ENCODE assay signal across 13 cellular contexts in genomic region chr1:76998582-76999189, GRCh38.
DNase-seq lines count a peak whose midpoint lies in the region; ATAC-seq and TF ChIP-seq lines count a peak whose summit lies in the region.
"Had no signal": no experiment of that assay in that cellular context is flagged by ENCODE, and none has a peak within 500 bp of the region (broad histone marks: within the 10 kb centered on the region; RNA-seq: fewer than 3 reads in every experiment).

No MANE protein-coding gene starts in this region.

- TF ChIP-seq CTCF in OCI-LY7 (conservative IDR thresholded peaks at IDR 0.05; ENCODE audit: low read length) (no peak), gastrocnemius medialis (IDR thresholded peaks at IDR 0.05 in 4 of 5, conservative IDR thresholded peaks at IDR 0.05 in 1 of 5) (no peak)

- intact Hi-C loops in OCI-LY7 (cut with micrococcal nuclease; ENCODE audit: unreplicated experiment) (no loop called here), gastrocnemius medialis (cut with DNase I; ENCODE audit: low total_unique reads) (no loop called here)

- H3K36me3 ChIP-seq in OCI-LY7 (ENCODE audit: insufficient read depth, low read length) (no peaks in the 10 kb centered on the region), gastrocnemius medialis (no peaks in the 10 kb centered on the region)

- POLR2A ChIA-PET in OCI-LY7 (lab: Charles Lee) = no interaction called here

- DNase-seq in ACHN = peak; percentile 85
- DNase-seq in HT1080 (ENCODE audit: low read depth) = peak; percentile 94
- DNase-seq in astrocyte of the hippocampus (ENCODE audit: low read depth, low spot score) = peak; percentile 61
- peak; percentile 37 for DNase-seq in hepatic stellate cell (ENCODE audit: low spot score)
- DNase-seq in stimulated activated naive CD8-positive, alpha-beta T cell treated with anti-CD3 and anti-CD28 coated beads, Interleukin-15, Interleukin-2, amounts not matched to agents 100 U/mL and 50 U/mL, for 24 hours = no peak
- DNase-seq in OCI-LY7 (ENCODE audit: low spot score) = no peak
- no peak for DNase-seq in gastrocnemius medialis
- DNase-seq: activated CD4-positive, alpha-beta T cell treated with anti-CD3 and anti-CD28 coated beads, Interleukin-2, amount 10 ng/mL, durations not matched to agents 24 days and 14 days; H7; naive thymus-derived CD8-positive, alpha-beta T cell; NCI-H510A; stimulated activated naive CD4-positive, alpha-beta T cell had no signal

- no peaks in the 10 kb centered on the region for H3K4me1 ChIP-seq in OCI-LY7 (ENCODE audit: insufficient read depth, low read length, poor library complexity, severe bottlenecking)
- no peaks in the 10 kb centered on the region for H3K4me1 ChIP-seq in gastrocnemius medialis

- H2AFZ ChIP-seq in OCI-LY7 (ENCODE audit: low read length) = no peak overlapping the region

- no peaks in the 10 kb centered on the region for H3K9me2 ChIP-seq in OCI-LY7 (ENCODE audit: insufficient read depth, low read length)

- in situ Hi-C loops in ACHN (cut with HindIII; ENCODE audit: low pct_ligation_motif_present, low pct_unique_long_range_greater_than_20kb, low sequenced_read_pairs) (no loop called here), gastrocnemius medialis (cut with MboI; ENCODE audit: low sequenced_read_pairs in 4 of 4) (no loop called here)

- no peaks in the 10 kb centered on the region for H3K9me3 ChIP-seq in OCI-LY7 (ENCODE audit: low read length)
- no peaks in the 10 kb centered on the region for H3K9me3 ChIP-seq in gastrocnemius medialis

- CTCF ChIA-PET in OCI-LY7 (lab: Charles Lee; ENCODE audit: unreplicated experiment) = no interaction called here

- H3K4me2 ChIP-seq in OCI-LY7 (ENCODE audit: low read length) = no peak overlapping the region

- H3K27me3 ChIP-seq in gastrocnemius medialis = no peaks in the 10 kb centered on the region

- no peak overlapping the region for H3K27ac ChIP-seq in OCI-LY7 (ENCODE audit: low read depth, low read length, poor library complexity, severe bottlenecking)
- no peak overlapping the region for H3K27ac ChIP-seq in gastrocnemius medialis

- H4K20me1 ChIP-seq in OCI-LY7 (ENCODE audit: insufficient read depth, low read length) = no peaks in the 10 kb centered on the region

- no peak for TF ChIP-seq POLR2A in gastrocnemius medialis (IDR thresholded peaks at IDR 0.05)

- H3K4me3 ChIP-seq in OCI-LY7 (ENCODE audit: low read depth, low read length, poor library complexity, severe bottlenecking) (no peak overlapping the region), gastrocnemius medialis (no peak overlapping the region)

- no TSS peak for BruUV-seq in OCI-LY7 (replicated peaks; lab: Mats Ljungman, UMichigan)

- no peak for ATAC-seq in stimulated activated naive CD8-positive, alpha-beta T cell treated with anti-CD3 and anti-CD28 coated beads, Interleukin-15, Interleukin-2, amounts not matched to agents 100 U/mL and 50 U/mL, for 24 hours
- ATAC-seq in HG02623 (IDR thresholded peaks at IDR 0.05; ENCODE audit: unreplicated experiment) = no peak
- ATAC-seq in gastrocnemius medialis = no peak
- ATAC-seq: naive thymus-derived CD8-positive, alpha-beta T cell had no signal

- no peaks in the 10 kb centered on the region for H3K79me2 ChIP-seq in OCI-LY7 (ENCODE audit: insufficient read depth, low read depth, low read length)

Comparison
In these comparisons a context has a peak if more than half of its experiments do, and no peak if none do; other contexts are left out.
1. DNase-seq: peak in ACHN (single experiment), HT1080 (single experiment), astrocyte of the hippocampus (single experiment) and hepatic stellate cell (single experiment); none in stimulated activated naive CD8-positive, alpha-beta T cell treated with anti-CD3 and anti-CD28 coated beads, Interleukin-15, Interleukin-2, amounts not matched to agents 100 U/mL and 50 U/mL, for 24 hours (single experiment), OCI-LY7 (single experiment) and gastrocnemius medialis (0 of 2).